In the genomic region with DNA sequence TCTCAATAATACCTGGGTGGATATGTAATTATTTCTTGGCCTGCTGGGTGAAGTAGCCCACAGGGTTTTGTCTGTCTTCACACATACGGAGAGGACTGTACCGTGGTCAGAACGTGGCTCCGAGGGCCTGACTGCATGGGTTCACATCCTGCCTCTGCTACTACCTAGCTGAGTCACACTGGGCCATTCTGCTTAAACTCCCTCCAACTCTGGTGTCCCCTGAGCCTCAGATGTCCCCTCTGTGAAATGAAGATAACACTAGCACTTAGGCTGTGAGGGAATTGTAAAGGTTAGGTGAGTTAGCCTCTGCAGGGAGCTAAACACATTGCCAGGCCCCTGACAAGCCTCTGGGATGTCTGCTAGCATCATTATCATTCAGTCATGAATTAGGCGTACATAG, we compare ENCODE assay signal across 26 cellular contexts.
A peak's percentile ranks its signal among the peaks of the same experiment; 100 is the strongest.
DNase-seq lines count a peak whose midpoint lies in the region; ATAC-seq, FAIRE-seq and TF ChIP-seq lines count a peak whose summit lies in the region.
"Had no signal": no experiment of that assay in that cellular context is flagged by ENCODE, and none has a peak within 500 bp of the region (broad histone marks: within the 10 kb centered on the region; RNA-seq: fewer than 3 reads in every experiment).

No MANE protein-coding gene starts in this region.

- FAIRE-seq in GM12891 (lab: Jason Lieb, UNC) (peak; percentile 43), small intestine (lab: Jason Lieb, UNC) (no peak)
- FAIRE-seq: GM19239 had no signal

- in situ Hi-C loops in HAP-1 (cut with MboI; ENCODE audit: low sequenced_read_pairs) = loop anchor here (10.0 to 25.0 kb wide), 2 partner anchors 247 to 604 kb away; no protein-coding TSS in a partner anchor

- H3K27me3 Mint-ChIP-seq in activated naive CD8-positive, alpha-beta T cell treated with anti-CD3 and anti-CD28 coated beads, Interleukin-2, amount 50 U/mL, for 24 hours = peaks cover 7% of the 10 kb centered on the region
- H3K27me3 Mint-ChIP-seq in activated T-helper 2 cell treated with anti-CD3 and anti-CD28 coated beads, Interferon-gamma antibody, Interleukin-2, Interleukin-4, amounts not matched to agents 10 μg/mL and 5 μg/mL and 100 μg/mL, durations not matched to agents 14 hours and 24 hours and 36 hours (ENCODE audit: low read depth) = peaks cover 20% of the 10 kb centered on the region

- intact Hi-C loops in activated T-helper 2 cell treated with anti-CD3 and anti-CD28 coated beads, Interferon-gamma antibody, Interleukin-2, Interleukin-4, amounts not matched to agents 10 μg/mL and 5 μg/mL and 100 μg/mL, durations not matched to agents 14 hours and 24 hours and 36 hours (cut with micrococcal nuclease) = no loop called here

- peak overlapping the region; percentile 33 for H2AFZ ChIP-seq in smooth muscle cell (ENCODE audit: low read depth)

- H3K4me1 Mint-ChIP-seq in activated naive CD8-positive, alpha-beta T cell treated with anti-CD3 and anti-CD28 coated beads, Interleukin-2, amount 50 U/mL, for 24 hours = peaks cover 1% of the 10 kb centered on the region
- H3K4me1 Mint-ChIP-seq in activated T-helper 2 cell treated with anti-CD3 and anti-CD28 coated beads, Interferon-gamma antibody, Interleukin-2, Interleukin-4, amounts not matched to agents 10 μg/mL and 5 μg/mL and 100 μg/mL, durations not matched to agents 14 hours and 24 hours and 36 hours (ENCODE audit: low read depth) = peaks cover 13% of the 10 kb centered on the region

- H3K4me3 Mint-ChIP-seq in activated naive CD8-positive, alpha-beta T cell treated with anti-CD3 and anti-CD28 coated beads, Interleukin-2, amount 50 U/mL, for 24 hours = no peak overlapping the region
- H3K4me3 Mint-ChIP-seq in activated T-helper 2 cell treated with anti-CD3 and anti-CD28 coated beads, Interferon-gamma antibody, Interleukin-2, Interleukin-4, amounts not matched to agents 10 μg/mL and 5 μg/mL and 100 μg/mL, durations not matched to agents 14 hours and 24 hours and 36 hours (ENCODE audit: low read depth) = no peak overlapping the region
- H3K4me3 Mint-ChIP-seq: CD4-positive, alpha-beta memory T cell; IgD-negative memory B cell had no signal

- H3K27ac Mint-ChIP-seq in activated naive CD8-positive, alpha-beta T cell treated with anti-CD3 and anti-CD28 coated beads, Interleukin-2, amount 50 U/mL, for 24 hours = peak overlapping the region; percentile 1
- no peak overlapping the region for H3K27ac Mint-ChIP-seq in activated T-helper 2 cell treated with anti-CD3 and anti-CD28 coated beads, Interferon-gamma antibody, Interleukin-2, Interleukin-4, amounts not matched to agents 10 μg/mL and 5 μg/mL and 100 μg/mL, durations not matched to agents 14 hours and 24 hours and 36 hours
- H3K27ac Mint-ChIP-seq: CD4-positive, alpha-beta memory T cell had no signal

- no peaks in the 10 kb centered on the region for H3K4me1 ChIP-seq in smooth muscle cell (ENCODE audit: low read depth)
- no peaks in the 10 kb centered on the region for H3K4me1 ChIP-seq in HAP-1
- no peaks in the 10 kb centered on the region for H3K4me1 ChIP-seq in small intestine (ENCODE audit: control insufficient read depth in 2 of 2, insufficient read depth in 1 of 2, low read depth in 1 of 2, low read length in 1 of 2)

- H3K4me3 ChIP-seq in smooth muscle cell = no peak overlapping the region
- no peak overlapping the region for H3K4me3 ChIP-seq in HAP-1
- H3K4me3 ChIP-seq in small intestine (ENCODE audit: low read depth in 1 of 2, low read length in 2 of 2) = no peak overlapping the region
- H3K4me3 ChIP-seq: BLaER1 treated with 17β-estradiol and CSF1 and Interleukin-3, amounts not matched to agents 10 nM and 100 nM; SJSA1 had no signal

- H3K27me3 ChIP-seq in smooth muscle cell (ENCODE audit: low read depth) (no peaks in the 10 kb centered on the region), HAP-1 (ENCODE audit: low read depth) (peaks cover 2% of the 10 kb centered on the region; the same call in 1 of the 2 replicates), small intestine (ENCODE audit: control insufficient read depth in 2 of 2, insufficient read depth in 2 of 2, low read length in 2 of 2) (no peaks in the 10 kb centered on the region)
- H3K27me3 ChIP-seq: BLaER1 treated with 17β-estradiol and CSF1 and Interleukin-3, amounts not matched to agents 10 nM and 100 nM; SJSA1 had no signal

- no peak for TF ChIP-seq CTCF in smooth muscle cell (IDR thresholded peaks at IDR 0.05; ENCODE audit: borderline replicate concordance, insufficient read depth, poor library complexity, severe bottlenecking)

- H3K27ac ChIP-seq in smooth muscle cell (ENCODE audit: low read depth) (no peak overlapping the region), small intestine (ENCODE audit: low read depth in 1 of 2, low read length in 1 of 2) (no peak overlapping the region)
- H3K27ac ChIP-seq: 22Rv1; BLaER1 treated with 17β-estradiol and CSF1 and Interleukin-3, amounts not matched to agents 10 nM and 100 nM; SJSA1 had no signal

- ATAC-seq in activated naive CD8-positive, alpha-beta T cell treated with anti-CD3 and anti-CD28 coated beads, Interleukin-2, amount 50 U/mL, for 24 hours = peak; percentile 62
- ATAC-seq: Right ventricle myocardium inferior had no signal

- H3K36me3 ChIP-seq in smooth muscle cell (ENCODE audit: low read depth) = no peaks in the 10 kb centered on the region
- H3K36me3 ChIP-seq in HAP-1 (replicated peaks) = no peaks in the 10 kb centered on the region
- no peaks in the 10 kb centered on the region for H3K36me3 ChIP-seq in small intestine (ENCODE audit: control insufficient read depth in 2 of 2, insufficient read depth in 2 of 2, low read length in 2 of 2)
- H3K36me3 ChIP-seq: BLaER1 treated with 17β-estradiol and CSF1 and Interleukin-3, amounts not matched to agents 10 nM and 100 nM; SJSA1 had no signal

- no peaks in the 10 kb centered on the region for H3K9me3 ChIP-seq in smooth muscle cell (replicated peaks; ENCODE audit: low read depth)
- H3K9me3 ChIP-seq in HAP-1 = no peaks in the 10 kb centered on the region
- no peaks in the 10 kb centered on the region for H3K9me3 ChIP-seq in small intestine (ENCODE audit: control insufficient read depth, low read depth)
- H3K9me3 ChIP-seq: BLaER1 treated with 17β-estradiol and CSF1 and Interleukin-3, amounts not matched to agents 10 nM and 100 nM; Caco-2; SJSA1 had no signal

- no peak overlapping the region for H3K4me2 ChIP-seq in smooth muscle cell
- H3K4me2 ChIP-seq: BLaER1 treated with 17β-estradiol and CSF1 and Interleukin-3, amounts not matched to agents 10 nM and 100 nM had no signal

- WGBS in smooth muscle cell (ENCODE audit: low lambda C conversion rate) = 90% methylated on average over 5 of the region's 5 CpGs
- WGBS in small intestine, 3 donors = 86 to 90% (median 88%) methylated on average over 5 of the region's 5 CpGs

- no peaks in the 10 kb centered on the region for H3K36me3 Mint-ChIP-seq in activated naive CD8-positive, alpha-beta T cell treated with anti-CD3 and anti-CD28 coated beads, Interleukin-2, amount 50 U/mL, for 24 hours (ENCODE audit: low read depth)
- no peaks in the 10 kb centered on the region for H3K36me3 Mint-ChIP-seq in activated T-helper 2 cell treated with anti-CD3 and anti-CD28 coated beads, Interferon-gamma antibody, Interleukin-2, Interleukin-4, amounts not matched to agents 10 μg/mL and 5 μg/mL and 100 μg/mL, durations not matched to agents 14 hours and 24 hours and 36 hours (ENCODE audit: low read depth)
- H3K36me3 Mint-ChIP-seq: CD4-positive, alpha-beta memory T cell; IgD-negative memory B cell had no signal

- peaks cover 5% of the 10 kb centered on the region for H3F3A ChIP-seq in smooth muscle cell (ENCODE audit: low read depth)

- no peaks in the 10 kb centered on the region for H3K79me2 ChIP-seq in smooth muscle cell (ENCODE audit: low read depth)

- H3K9me3 Mint-ChIP-seq in activated naive CD8-positive, alpha-beta T cell treated with anti-CD3 and anti-CD28 coated beads, Interleukin-2, amount 50 U/mL, for 24 hours = no peaks in the 10 kb centered on the region
- no peaks in the 10 kb centered on the region for H3K9me3 Mint-ChIP-seq in activated T-helper 2 cell treated with anti-CD3 and anti-CD28 coated beads, Interferon-gamma antibody, Interleukin-2, Interleukin-4, amounts not matched to agents 10 μg/mL and 5 μg/mL and 100 μg/mL, durations not matched to agents 14 hours and 24 hours and 36 hours
- H3K9me3 Mint-ChIP-seq: CD4-positive, alpha-beta memory T cell; IgD-negative memory B cell had no signal

- H3K9ac ChIP-seq in smooth muscle cell (ENCODE audit: low read depth) = no peak overlapping the region
- H3K9ac ChIP-seq: BLaER1 treated with 17β-estradiol and CSF1 and Interleukin-3, amounts not matched to agents 10 nM and 100 nM had no signal

- TF ChIP-seq POLR2A in GM12891 (IDR thresholded peaks at IDR 0.05; ENCODE audit: low read depth, low read length) = no peak

- peak; percentile 24 for DNase-seq in NK-92 treated with Interleukin-12 subunit alpha and Interleukin-12 subunit beta, amount 100 ng/mL, for 24 hours (lab: John Stamatoyannopoulos, UW)
- DNase-seq in NK-92 (lab: John Stamatoyannopoulos, UW; ENCODE audit: unreplicated experiment) = no peak
- DNase-seq in GM12891 (ENCODE audit: insufficient read length, low spot score) = no peak
- DNase-seq in activated naive CD8-positive, alpha-beta T cell treated with anti-CD3 and anti-CD28 coated beads, Interleukin-2, amount 50 U/mL, for 24 hours = no peak
- DNase-seq in smooth muscle cell (lab: John Stamatoyannopoulos, UW; ENCODE audit: unreplicated experiment) = no peak
- no peak for DNase-seq in HAP-1 (ENCODE audit: low spot score in 2 of 2)
- DNase-seq in activated T-helper 2 cell treated with anti-CD3 and anti-CD28 coated beads, Interferon-gamma antibody, Interleukin-2, Interleukin-4, amounts not matched to agents 10 μg/mL and 5 μg/mL and 100 μg/mL, durations not matched to agents 14 hours and 24 hours and 36 hours (ENCODE audit: low spot score) = no peak
- DNase-seq in small intestine = no peak
- DNase-seq: ACHN; Caco-2; CD4-positive, alpha-beta memory T cell; DMS 273 treated with DMSO at 0.1 percent for 48 hours; DMS79 treated with DMSO at 0.1 percent for 48 hours; GOT3; Karpas-422; NCI-H1694 treated with DMSO at 0.1 percent for 48 hours; NCI-H2081 treated with DMSO at 0.1 percent for 48 hours; NCI-H2171 treated with DMSO at 0.1 percent for 48 hours; NCI-H524 treated with DMSO at 0.1 percent for 48 hours; NCI-H82 had no signal

- no peaks in the 10 kb centered on the region for H4K20me1 ChIP-seq in smooth muscle cell (ENCODE audit: low read depth)
- H4K20me1 ChIP-seq: BLaER1 treated with 17β-estradiol and CSF1 and Interleukin-3, amounts not matched to agents 10 nM and 100 nM had no signal

TF ChIP-seq in GM12891, 5 proteins besides CTCF, POLR2A, EP300 and RAD21:
- TF ChIP-seq POLR2AphosphoS5 (IDR thresholded peaks at IDR 0.05; ENCODE audit: low read depth, low read length) (no peak), POU2F2 (IDR thresholded peaks at IDR 0.05; ENCODE audit: low read depth, low read length) (no peak), SPI1 (IDR thresholded peaks at IDR 0.05; ENCODE audit: low read depth, low read length) (no peak), PAX5 (IDR thresholded peaks at IDR 0.05; ENCODE audit: insufficient read depth, low read length, severe bottlenecking) (no peak), TAF1 (IDR thresholded peaks at IDR 0.05; ENCODE audit: low read depth, low read length) (no peak)
